In the genomic region with DNA sequence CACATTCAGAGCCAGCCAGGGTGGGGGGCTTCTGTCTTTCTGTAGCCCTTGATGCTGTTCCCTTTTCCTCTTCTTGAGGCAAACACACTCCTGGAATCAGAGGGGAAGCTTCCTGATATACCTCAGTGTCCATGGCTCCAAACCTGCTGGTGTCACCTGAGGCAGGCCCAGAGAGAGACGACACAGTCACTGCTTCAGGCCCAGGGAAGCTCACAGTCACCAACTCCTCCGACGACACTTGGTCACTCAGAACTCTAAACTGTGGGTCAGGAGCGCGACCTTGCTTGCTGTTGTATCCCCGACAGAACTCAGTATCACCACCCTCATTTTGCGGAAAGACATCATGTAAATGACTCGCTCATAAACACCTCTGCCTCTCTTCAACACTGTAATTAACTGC, we compare ENCODE assay signal across 1 cellular context.
TF ChIP-seq lines count a peak whose summit lies in the region.

No MANE protein-coding gene starts in this region.

TF ChIP-seq in WTC11, 78 proteins besides CTCF, POLR2A, EP300 and RAD21 (continued from another document):
- TF ChIP-seq ZNF512 (CRISPR knock-in tag; IDR thresholded peaks at IDR 0.05; ENCODE audit: borderline replicate concordance) (no peak), ETV6 (CRISPR knock-in tag; IDR thresholded peaks at IDR 0.05) (no peak), ELF4 (CRISPR knock-in tag; IDR thresholded peaks at IDR 0.05; ENCODE audit: low read depth) (no peak), SP1 (CRISPR knock-in tag; conservative IDR thresholded peaks at IDR 0.05) (no peak), HMGXB4 (CRISPR knock-in tag; IDR thresholded peaks at IDR 0.05) (no peak), NFATC4 (CRISPR knock-in tag; IDR thresholded peaks at IDR 0.05) (no peak)
- TF ChIP-seq, protein P1, sequence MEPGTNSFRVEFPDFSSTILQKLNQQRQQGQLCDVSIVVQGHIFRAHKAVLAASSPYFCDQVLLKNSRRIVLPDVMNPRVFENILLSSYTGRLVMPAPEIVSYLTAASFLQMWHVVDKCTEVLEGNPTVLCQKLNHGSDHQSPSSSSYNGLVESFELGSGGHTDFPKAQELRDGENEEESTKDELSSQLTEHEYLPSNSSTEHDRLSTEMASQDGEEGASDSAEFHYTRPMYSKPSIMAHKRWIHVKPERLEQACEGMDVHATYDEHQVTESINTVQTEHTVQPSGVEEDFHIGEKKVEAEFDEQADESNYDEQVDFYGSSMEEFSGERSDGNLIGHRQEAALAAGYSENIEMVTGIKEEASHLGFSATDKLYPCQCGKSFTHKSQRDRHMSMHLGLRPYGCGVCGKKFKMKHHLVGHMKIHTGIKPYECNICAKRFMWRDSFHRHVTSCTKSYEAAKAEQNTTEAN (CRISPR knock-in tag; IDR thresholded peaks at IDR 0.05), result no peak
- TF ChIP-seq, protein P2, sequence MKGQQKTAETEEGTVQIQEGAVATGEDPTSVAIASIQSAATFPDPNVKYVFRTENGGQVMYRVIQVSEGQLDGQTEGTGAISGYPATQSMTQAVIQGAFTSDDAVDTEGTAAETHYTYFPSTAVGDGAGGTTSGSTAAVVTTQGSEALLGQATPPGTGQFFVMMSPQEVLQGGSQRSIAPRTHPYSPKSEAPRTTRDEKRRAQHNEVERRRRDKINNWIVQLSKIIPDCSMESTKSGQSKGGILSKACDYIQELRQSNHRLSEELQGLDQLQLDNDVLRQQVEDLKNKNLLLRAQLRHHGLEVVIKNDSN (CRISPR knock-in tag; IDR thresholded peaks at IDR 0.05), result no peak
- TF ChIP-seq, protein P3, sequence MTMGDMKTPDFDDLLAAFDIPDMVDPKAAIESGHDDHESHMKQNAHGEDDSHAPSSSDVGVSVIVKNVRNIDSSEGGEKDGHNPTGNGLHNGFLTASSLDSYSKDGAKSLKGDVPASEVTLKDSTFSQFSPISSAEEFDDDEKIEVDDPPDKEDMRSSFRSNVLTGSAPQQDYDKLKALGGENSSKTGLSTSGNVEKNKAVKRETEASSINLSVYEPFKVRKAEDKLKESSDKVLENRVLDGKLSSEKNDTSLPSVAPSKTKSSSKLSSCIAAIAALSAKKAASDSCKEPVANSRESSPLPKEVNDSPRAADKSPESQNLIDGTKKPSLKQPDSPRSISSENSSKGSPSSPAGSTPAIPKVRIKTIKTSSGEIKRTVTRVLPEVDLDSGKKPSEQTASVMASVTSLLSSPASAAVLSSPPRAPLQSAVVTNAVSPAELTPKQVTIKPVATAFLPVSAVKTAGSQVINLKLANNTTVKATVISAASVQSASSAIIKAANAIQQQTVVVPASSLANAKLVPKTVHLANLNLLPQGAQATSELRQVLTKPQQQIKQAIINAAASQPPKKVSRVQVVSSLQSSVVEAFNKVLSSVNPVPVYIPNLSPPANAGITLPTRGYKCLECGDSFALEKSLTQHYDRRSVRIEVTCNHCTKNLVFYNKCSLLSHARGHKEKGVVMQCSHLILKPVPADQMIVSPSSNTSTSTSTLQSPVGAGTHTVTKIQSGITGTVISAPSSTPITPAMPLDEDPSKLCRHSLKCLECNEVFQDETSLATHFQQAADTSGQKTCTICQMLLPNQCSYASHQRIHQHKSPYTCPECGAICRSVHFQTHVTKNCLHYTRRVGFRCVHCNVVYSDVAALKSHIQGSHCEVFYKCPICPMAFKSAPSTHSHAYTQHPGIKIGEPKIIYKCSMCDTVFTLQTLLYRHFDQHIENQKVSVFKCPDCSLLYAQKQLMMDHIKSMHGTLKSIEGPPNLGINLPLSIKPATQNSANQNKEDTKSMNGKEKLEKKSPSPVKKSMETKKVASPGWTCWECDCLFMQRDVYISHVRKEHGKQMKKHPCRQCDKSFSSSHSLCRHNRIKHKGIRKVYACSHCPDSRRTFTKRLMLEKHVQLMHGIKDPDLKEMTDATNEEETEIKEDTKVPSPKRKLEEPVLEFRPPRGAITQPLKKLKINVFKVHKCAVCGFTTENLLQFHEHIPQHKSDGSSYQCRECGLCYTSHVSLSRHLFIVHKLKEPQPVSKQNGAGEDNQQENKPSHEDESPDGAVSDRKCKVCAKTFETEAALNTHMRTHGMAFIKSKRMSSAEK (CRISPR knock-in tag; IDR thresholded peaks at IDR 0.05; ENCODE audit: borderline replicate concordance), result no peak
